In genomic region chr3:44862221-44862637, GRCh38 we compare ENCODE assay signal across 9 cellular contexts. TPM values are rescaled to one million over a fixed set of nuclear protein-coding genes. Genes with fewer than 3 reads are reported as not detected.
DNase-seq lines count a peak whose midpoint lies in the region; ATAC-seq and TF ChIP-seq lines count a peak whose summit lies in the region.
"Had no signal": no experiment of that assay in that cellular context is flagged by ENCODE, and none has a peak within 500 bp of the region (broad histone marks: within the 10 kb centered on the region; RNA-seq: fewer than 3 reads in every experiment).

No MANE protein-coding gene starts in this region.

- DNase-seq in SJCRH30 (no peak), natural killer cell (no peak), NCI-H524 treated with DMSO at 0.1 percent for 48 hours (lab: John Stamatoyannopoulos, UW) (no peak), HAP-1 (ENCODE audit: low spot score in 2 of 2) (no peak)
- no peak for DNase-seq in effector memory CD8-positive, alpha-beta T cell

- peak overlapping the region; percentile 95 to 98 for H3K27ac Mint-ChIP-seq in effector memory CD8-positive, alpha-beta T cell
- H3K27ac Mint-ChIP-seq in natural killer cell = peak overlapping the region; percentile 94 to 96

- in situ Hi-C loops in HAP-1 (cut with MboI; ENCODE audit: low sequenced_read_pairs) = no loop called here

- peak overlapping the region; percentile 44 for H2AFZ ChIP-seq in ACC112 (ENCODE audit: low read length, unreplicated experiment)

- H3K9me3 ChIP-seq in SJCRH30 (replicated peaks) (no peaks in the 10 kb centered on the region), HAP-1 (no peaks in the 10 kb centered on the region)

- peak overlapping the region; percentile 81 for H3K4me3 ChIP-seq in ACC112 (ENCODE audit: low read depth, low read length)
- H3K4me3 ChIP-seq in SJCRH30 = peak overlapping the region; percentile 57
- H3K4me3 ChIP-seq in HAP-1 = no peak overlapping the region

- no peaks in the 10 kb centered on the region for H3K9me3 Mint-ChIP-seq in effector memory CD8-positive, alpha-beta T cell
- H3K9me3 Mint-ChIP-seq in natural killer cell = no peaks in the 10 kb centered on the region

- H3K79me2 ChIP-seq in ACC112 (ENCODE audit: control insufficient read depth, insufficient read depth, low read length, unreplicated experiment) = peaks cover 21% of the 10 kb centered on the region

- ATAC-seq in GM18519 (IDR thresholded peaks at IDR 0.05; ENCODE audit: low FRiP score, unreplicated experiment) (peak; percentile 4), HG03025 (IDR thresholded peaks at IDR 0.05; ENCODE audit: low FRiP score, unreplicated experiment) (peak; percentile 24), natural killer cell (peak; percentile 11 to 48 (median 15))
- peak; percentile 18 for ATAC-seq in effector memory CD8-positive, alpha-beta T cell (replicated peaks)

- H3K4me1 ChIP-seq in ACC112 (ENCODE audit: control insufficient read depth, insufficient read depth, low read length, unreplicated experiment) (peaks cover 6% of the 10 kb centered on the region), SJCRH30 (peaks cover 5% of the 10 kb centered on the region; the same call in 1 of the 2 replicates), HAP-1 (no peaks in the 10 kb centered on the region)

- H3K36me3 ChIP-seq in ACC112 (ENCODE audit: insufficient read depth, low read length) (peaks cover 25% of the 10 kb centered on the region; the same call in 1 of the 2 replicates), SJCRH30 (peaks cover 25% of the 10 kb centered on the region; the same call in 1 of the 2 replicates), HAP-1 (replicated peaks) (peaks cover 9% of the 10 kb centered on the region)

- H3K4me3 Mint-ChIP-seq in effector memory CD8-positive, alpha-beta T cell = peak overlapping the region; percentile 86 to 89
- H3K4me3 Mint-ChIP-seq in natural killer cell = peak overlapping the region; percentile 84

- no peaks in the 10 kb centered on the region for H3K27me3 Mint-ChIP-seq in effector memory CD8-positive, alpha-beta T cell
- H3K27me3 Mint-ChIP-seq in natural killer cell (ENCODE audit: low read depth in 2 of 2) = no peaks in the 10 kb centered on the region

- H3K36me3 Mint-ChIP-seq in effector memory CD8-positive, alpha-beta T cell (ENCODE audit: insufficient read depth) = peaks cover 7% of the 10 kb centered on the region
- H3K36me3 Mint-ChIP-seq in natural killer cell = no peaks in the 10 kb centered on the region

- TF ChIP-seq CTCF in natural killer cell (IDR thresholded peaks at IDR 0.05) = no peak

- peaks cover 43 to 48% of the 10 kb centered on the region in 2 donors for H3K4me1 Mint-ChIP-seq in effector memory CD8-positive, alpha-beta T cell (ENCODE audit: low read depth in 2 of 2)
- peaks cover 39 to 53% of the 10 kb centered on the region in 2 donors for H3K4me1 Mint-ChIP-seq in natural killer cell

- H3K27ac ChIP-seq in ACC112 (ENCODE audit: low read depth, low read length) (peak overlapping the region; percentile 74), SJCRH30 (no peak overlapping the region)

- intact Hi-C loops in natural killer cell (cut with micrococcal nuclease) = loop anchor here (5.0 kb wide), 4 partner anchors 110 to 525 kb away; partner anchors contain the start of gene TCAIM

- no peaks in the 10 kb centered on the region for H3K27me3 ChIP-seq in ACC112 (ENCODE audit: insufficient read depth, low read length)
- H3K27me3 ChIP-seq in SJCRH30 = no peaks in the 10 kb centered on the region
- no peaks in the 10 kb centered on the region for H3K27me3 ChIP-seq in HAP-1 (ENCODE audit: low read depth)

RNA-seq across cellular contexts. Expression of gene TMEM42, which starts 0.5 kb away (rescaled TPM):
- total RNA-seq in SJCRH30 (2014; rRNA removed; shearing (Covaris generic)) = 1.6 TPM in 2 replicates
- 10 to 100 TPM in 2 of 3 donors, 1 to 10 TPM in 1; 9.9 to 15.9 (median 11.3) TPM for total RNA-seq in natural killer cell

RNA-seq across cellular contexts. Expression of gene TGM4, which starts 12.2 kb away (rescaled TPM):
- not detected in 2 replicates for total RNA-seq in SJCRH30 (2014; rRNA removed; shearing (Covaris generic))
- total RNA-seq in natural killer cell = not detected
- total RNA-seq: HT1080 had no signal
